ENCODE assay signal across 10 cellular contexts in genomic region chr3:6452974-6453373, GRCh38.
"Had no signal": no experiment of that assay in that cellular context is flagged by ENCODE, and none has a peak within 500 bp of the region (broad histone marks: within the 10 kb centered on the region; RNA-seq: fewer than 3 reads in every experiment).

No MANE protein-coding gene starts in this region.

- H3K4me1 ChIP-seq: HAP-1 had no signal

- H3K4me3 ChIP-seq: GM23248, HAP-1 had no signal

- H3K9ac ChIP-seq: GM23248, KMS-11 had no signal

- DNase-seq: GM23248, GOT3, H7, HFFc6, Karpas-422, KBM-7 had no signal

- ATAC-seq: HCT116 had no signal

- H3K36me3 ChIP-seq: HAP-1 had no signal

- H3K27ac ChIP-seq: GM23248, KMS-11 had no signal

- H3K9me3 ChIP-seq: HAP-1 had no signal

- H3K4me2 ChIP-seq: KMS-11 had no signal

- H2AFZ ChIP-seq: GM23248 had no signal

- FAIRE-seq: HTR-8/SVneo had no signal
